9 cellular contexts compared by ENCODE assay signal in genomic region chr1:218361298-218362065, GRCh38. TPM values are rescaled to one million over a fixed set of nuclear protein-coding genes. Genes with fewer than 3 reads are reported as not detected.
DNase-seq lines count a peak whose midpoint lies in the region; ATAC-seq and TF ChIP-seq lines count a peak whose summit lies in the region.
"Had no signal": no experiment of that assay in that cellular context is flagged by ENCODE, and none has a peak within 500 bp of the region (broad histone marks: within the 10 kb centered on the region; RNA-seq: fewer than 3 reads in every experiment).

No MANE protein-coding gene starts in this region.

- H3K4me3 ChIP-seq in KMS-11 (IDR thresholded peaks at IDR 0.05; ENCODE audit: insufficient read depth, low read depth, low read length) (no peak overlapping the region), liver (ENCODE audit: low read depth in 1 of 3, low read length in 3 of 3) (no peak overlapping the region)
- H3K4me3 ChIP-seq: SK-N-MC had no signal

- no peak for ATAC-seq in sciatic nerve

- H3K9me3 ChIP-seq in liver (ENCODE audit: control insufficient read depth in 4 of 4, low read length in 3 of 4), result no peaks in the 10 kb centered on the region

- H3K27ac ChIP-seq in KMS-11 (no peak overlapping the region), VCaP (no peak overlapping the region), liver (ENCODE audit: low read depth in 1 of 2, low read length in 2 of 2) (no peak overlapping the region)
- H3K27ac ChIP-seq: SK-N-MC had no signal

- DNase-seq in D341Med (ENCODE audit: low spot score), result peak; percentile 67
- DNase-seq in sciatic nerve (ENCODE audit: low spot score), result no peak
- DNase-seq in stimulated activated CD4-positive, alpha-beta T cell treated with anti-CD3 and anti-CD28 coated beads, Interleukin-15, amount 100 ng/mL, for 24 hours, result no peak
- no peak for DNase-seq in KG1 (lab: John Stamatoyannopoulos, UW)
- DNase-seq in T1000 (lab: John Stamatoyannopoulos, UW), result no peak

- H3K79me2 ChIP-seq in KMS-11 (ENCODE audit: insufficient read depth, low read depth), result no peaks in the 10 kb centered on the region

- peaks cover under 1% of the 10 kb centered on the region for H3K4me1 ChIP-seq in KMS-11 (ENCODE audit: low read depth, poor library complexity, severe bottlenecking)
- peaks cover 0 to 2% (median 0%) of the 10 kb centered on the region in 4 donors for H3K4me1 ChIP-seq in liver (ENCODE audit: control insufficient read depth in 4 of 4, insufficient read depth in 4 of 4, low read length in 3 of 4)

- peak; percentile 70 for TF ChIP-seq RAD21 in liver (IDR thresholded peaks at IDR 0.05)

- H3K27me3 ChIP-seq in KMS-11 (ENCODE audit: insufficient read depth, low read depth) (no peaks in the 10 kb centered on the region), liver (ENCODE audit: control insufficient read depth in 4 of 4, insufficient read depth in 4 of 4, low read length in 3 of 4) (no peaks in the 10 kb centered on the region)

- no peak overlapping the region for H3K4me2 ChIP-seq in KMS-11

- H4K20me1 ChIP-seq in KMS-11 (ENCODE audit: insufficient read depth), result no peaks in the 10 kb centered on the region

- intact Hi-C loops in sciatic nerve (cut with DNase I), result no loop called here

- H3K9ac ChIP-seq in KMS-11, result no peak overlapping the region
- H3K9ac ChIP-seq in liver (ENCODE audit: low read depth in 1 of 2, low read length in 2 of 2), result no peak overlapping the region

- no peak overlapping the region for H2AFZ ChIP-seq in KMS-11 (ENCODE audit: low read depth)

- 74% methylated on average over 7 of the region's 7 CpGs for WGBS in liver

- H3K36me3 ChIP-seq in KMS-11 (ENCODE audit: insufficient read depth) (no peaks in the 10 kb centered on the region), liver (ENCODE audit: control insufficient read depth in 4 of 4, insufficient read depth in 3 of 4, low read depth in 1 of 4, low read length in 3 of 4) (no peaks in the 10 kb centered on the region)

- TF ChIP-seq CTCF in KMS-11 (conservative IDR thresholded peaks at IDR 0.05; ENCODE audit: low read depth, low read length), result peak; percentile 35; the same call in 1 of the 2 replicates
- peak; percentile 65 for TF ChIP-seq CTCF in VCaP (conservative IDR thresholded peaks at IDR 0.05)
- peak; percentile 22 for TF ChIP-seq CTCF in liver (IDR thresholded peaks at IDR 0.05; ENCODE audit: low read depth, low read length, missing input control)

TF ChIP-seq in liver, 16 proteins besides CTCF, POLR2A, EP300 and RAD21:
- TF ChIP-seq NR2F2 (IDR thresholded peaks at IDR 0.05) (peak; percentile 36), FOXA1 (IDR thresholded peaks at IDR 0.05) (no peak)

RNA-seq across cellular contexts. Expression of gene TGFB2, which starts 16.3 kb away (rescaled TPM):
- total RNA-seq in liver (under 1 TPM; 0.51 to 0.75 TPM), sciatic nerve (46.8 TPM)
- under 1 TPM; 0.21 to 0.31 TPM for polyA plus RNA-seq in liver

Comparison
In these comparisons a context has a peak if more than half of its experiments do, and no peak if none do; other contexts are left out.
1. RNA of gene TGFB2, which starts 16.3 kb away (total RNA-seq): 46.8 TPM in sciatic nerve (single experiment); 0.51 to 0.75 TPM in liver; every median in the first group is over 10 times any median in the second.
2. Peak in every context shown above with its lines, with median percentiles within 50 percentile points of each other: CTCF ChIP-seq.